Comparison of ENCODE assay signal across 24 cellular contexts in genomic region chr7:22784346-22784745, GRCh38. TPM values are rescaled to one million over a fixed set of nuclear protein-coding genes. Genes with fewer than 3 reads are reported as not detected.
"Had no signal": no experiment of that assay in that cellular context is flagged by ENCODE, and none has a peak within 500 bp of the region (broad histone marks: within the 10 kb centered on the region; RNA-seq: fewer than 3 reads in every experiment).

No MANE protein-coding gene starts in this region.

- H3K9me3 ChIP-seq: body of pancreas, pancreas, transverse colon, uterus had no signal

- H3K4me3 ChIP-seq: body of pancreas, pancreas, transverse colon, uterus had no signal

- ATAC-seq: body of pancreas; left ventricle myocardium superior; natural killer cell treated with Interleukin-12 subunit alpha and Interleukin-12 subunit beta and Interleukin-15 and Interleukin-18, amount 100 ng/mL, for 72 hours; pancreas; right cardiac atrium; stimulated activated effector memory CD8-positive, alpha-beta T cell treated with anti-CD3 and anti-CD28 coated beads, Interleukin-12 subunit alpha, Interleukin-12 subunit beta, amount 100 ng/mL, for 72 hours; stimulated activated naive CD8-positive, alpha-beta T cell treated with anti-CD3 and anti-CD28 coated beads, Interleukin-15, amount 100 ng/mL, for 72 hours had no signal

- H3K27ac ChIP-seq: body of pancreas, pancreas, transverse colon, uterus had no signal

- H3K4me1 Mint-ChIP-seq: activated CD4-positive, alpha-beta memory T cell treated with anti-CD3 and anti-CD28 coated beads, Interleukin-2, amount 10 ng/mL, durations not matched to agents 7 days and 5 days; activated CD4-positive, alpha-beta T cell treated with anti-CD3 and anti-CD28 coated beads, Interleukin-2, amount 10 ng/mL, durations not matched to agents 24 days and 14 days; activated naive CD4-positive, alpha-beta T cell treated with anti-CD3 and anti-CD28 coated beads, Interleukin-2, amount 10 ng/mL, durations not matched to agents 7 days and 5 days; stimulated activated effector memory CD8-positive, alpha-beta T cell treated with anti-CD3 and anti-CD28 coated beads, Interleukin-12 subunit alpha, Interleukin-12 subunit beta, amount 100 ng/mL, for 72 hours; stimulated activated naive CD8-positive, alpha-beta T cell treated with anti-CD3 and anti-CD28 coated beads, Interleukin-15, amount 100 ng/mL, for 72 hours had no signal

- H3K4me3 Mint-ChIP-seq: activated CD4-positive, alpha-beta memory T cell treated with anti-CD3 and anti-CD28 coated beads, Interleukin-2, amount 10 ng/mL, durations not matched to agents 7 days and 5 days; activated CD4-positive, alpha-beta T cell treated with anti-CD3 and anti-CD28 coated beads, Interleukin-2, amount 10 ng/mL, durations not matched to agents 24 days and 14 days; activated naive CD4-positive, alpha-beta T cell treated with anti-CD3 and anti-CD28 coated beads, Interleukin-2, amount 10 ng/mL, durations not matched to agents 7 days and 5 days; dendritic cell treated with granulocyte-macrophage colony-stimulating factor and Interleukin-4, amounts not matched to agents 40 ng/mL and 50 ng/mL, for 4 days; natural killer cell treated with Interleukin-12 subunit alpha and Interleukin-12 subunit beta and Interleukin-15 and Interleukin-18, amount 100 ng/mL, for 72 hours; stimulated activated effector memory CD8-positive, alpha-beta T cell treated with anti-CD3 and anti-CD28 coated beads, Interleukin-12 subunit alpha, Interleukin-12 subunit beta, amount 100 ng/mL, for 72 hours; stimulated activated naive CD8-positive, alpha-beta T cell treated with anti-CD3 and anti-CD28 coated beads, Interleukin-15, amount 100 ng/mL, for 72 hours had no signal

- DNase-seq: activated CD4-positive, alpha-beta memory T cell treated with anti-CD3 and anti-CD28 coated beads, Interleukin-2, amount 10 ng/mL, durations not matched to agents 7 days and 5 days; activated CD4-positive, alpha-beta T cell treated with anti-CD3 and anti-CD28 coated beads, Interleukin-2, amount 10 ng/mL, durations not matched to agents 24 days and 14 days; activated effector memory CD4-positive, alpha-beta T cell treated with anti-CD3 and anti-CD28 coated beads, Interleukin-2, amount 50 U/mL, for 16 hours; activated naive CD4-positive, alpha-beta T cell treated with anti-CD3 and anti-CD28 coated beads, Interleukin-2, amount 10 ng/mL, durations not matched to agents 7 days and 5 days; body of pancreas; effector CD4-positive, alpha-beta T cell; erythroblast; glutamatergic neuron; hippocampal formation; left ventricle myocardium superior; mammary epithelial cell; midbrain; pancreas; right cardiac atrium; stimulated activated CD4-positive, alpha-beta T cell treated with anti-CD3 and anti-CD28 coated beads, Interleukin-1b, Interleukin-23, amount 100 ng/mL, for 48 hours; stimulated activated naive CD8-positive, alpha-beta T cell treated with anti-CD3 and anti-CD28 coated beads, Interleukin-15, amount 100 ng/mL, for 72 hours; transverse colon; uterus had no signal

- H3K27ac Mint-ChIP-seq: activated CD4-positive, alpha-beta memory T cell treated with anti-CD3 and anti-CD28 coated beads, Interleukin-2, amount 10 ng/mL, durations not matched to agents 7 days and 5 days; activated CD4-positive, alpha-beta T cell treated with anti-CD3 and anti-CD28 coated beads, Interleukin-2, amount 10 ng/mL, durations not matched to agents 24 days and 14 days; activated naive CD4-positive, alpha-beta T cell treated with anti-CD3 and anti-CD28 coated beads, Interleukin-2, amount 10 ng/mL, durations not matched to agents 7 days and 5 days; dendritic cell treated with granulocyte-macrophage colony-stimulating factor and Interleukin-4, amounts not matched to agents 40 ng/mL and 50 ng/mL, for 4 days; natural killer cell treated with Interleukin-12 subunit alpha and Interleukin-12 subunit beta and Interleukin-15 and Interleukin-18, amount 100 ng/mL, for 72 hours; stimulated activated effector memory CD8-positive, alpha-beta T cell treated with anti-CD3 and anti-CD28 coated beads, Interleukin-12 subunit alpha, Interleukin-12 subunit beta, amount 100 ng/mL, for 72 hours; stimulated activated naive CD8-positive, alpha-beta T cell treated with anti-CD3 and anti-CD28 coated beads, Interleukin-15, amount 100 ng/mL, for 72 hours had no signal

- FAIRE-seq: frontal cortex, pancreas had no signal

- H3K4me1 ChIP-seq: transverse colon, uterus had no signal

- H3K9me3 Mint-ChIP-seq: activated CD4-positive, alpha-beta memory T cell treated with anti-CD3 and anti-CD28 coated beads, Interleukin-2, amount 10 ng/mL, durations not matched to agents 7 days and 5 days; activated CD4-positive, alpha-beta T cell treated with anti-CD3 and anti-CD28 coated beads, Interleukin-2, amount 10 ng/mL, durations not matched to agents 24 days and 14 days; activated naive CD4-positive, alpha-beta T cell treated with anti-CD3 and anti-CD28 coated beads, Interleukin-2, amount 10 ng/mL, durations not matched to agents 7 days and 5 days; dendritic cell treated with granulocyte-macrophage colony-stimulating factor and Interleukin-4, amounts not matched to agents 40 ng/mL and 50 ng/mL, for 4 days; natural killer cell treated with Interleukin-12 subunit alpha and Interleukin-12 subunit beta and Interleukin-15 and Interleukin-18, amount 100 ng/mL, for 72 hours; stimulated activated effector memory CD8-positive, alpha-beta T cell treated with anti-CD3 and anti-CD28 coated beads, Interleukin-12 subunit alpha, Interleukin-12 subunit beta, amount 100 ng/mL, for 72 hours; stimulated activated naive CD8-positive, alpha-beta T cell treated with anti-CD3 and anti-CD28 coated beads, Interleukin-15, amount 100 ng/mL, for 72 hours had no signal

- H3K36me3 Mint-ChIP-seq: activated naive CD4-positive, alpha-beta T cell treated with anti-CD3 and anti-CD28 coated beads, Interleukin-2, amount 10 ng/mL, durations not matched to agents 7 days and 5 days; natural killer cell treated with Interleukin-12 subunit alpha and Interleukin-12 subunit beta and Interleukin-15 and Interleukin-18, amount 100 ng/mL, for 72 hours; stimulated activated effector memory CD8-positive, alpha-beta T cell treated with anti-CD3 and anti-CD28 coated beads, Interleukin-12 subunit alpha, Interleukin-12 subunit beta, amount 100 ng/mL, for 72 hours had no signal

- H3K36me3 ChIP-seq: pancreas, transverse colon, uterus had no signal

- H3K27me3 ChIP-seq: body of pancreas, pancreas, transverse colon, uterus had no signal

RNA-seq across cellular contexts. Expression of gene IL6, which starts 57.3 kb away (rescaled TPM):
- total RNA-seq: frontal cortex; skeletal muscle tissue; T-helper 2 cell treated with Interferon-gamma antibody and Interleukin-4, amounts not matched to agents 100 ng/mL and 5 ng/mL, for 36 hours had no signal
- polyA plus RNA-seq: mammary epithelial cell had no signal
